8 cellular contexts compared by ENCODE assay signal in the genomic region with DNA sequence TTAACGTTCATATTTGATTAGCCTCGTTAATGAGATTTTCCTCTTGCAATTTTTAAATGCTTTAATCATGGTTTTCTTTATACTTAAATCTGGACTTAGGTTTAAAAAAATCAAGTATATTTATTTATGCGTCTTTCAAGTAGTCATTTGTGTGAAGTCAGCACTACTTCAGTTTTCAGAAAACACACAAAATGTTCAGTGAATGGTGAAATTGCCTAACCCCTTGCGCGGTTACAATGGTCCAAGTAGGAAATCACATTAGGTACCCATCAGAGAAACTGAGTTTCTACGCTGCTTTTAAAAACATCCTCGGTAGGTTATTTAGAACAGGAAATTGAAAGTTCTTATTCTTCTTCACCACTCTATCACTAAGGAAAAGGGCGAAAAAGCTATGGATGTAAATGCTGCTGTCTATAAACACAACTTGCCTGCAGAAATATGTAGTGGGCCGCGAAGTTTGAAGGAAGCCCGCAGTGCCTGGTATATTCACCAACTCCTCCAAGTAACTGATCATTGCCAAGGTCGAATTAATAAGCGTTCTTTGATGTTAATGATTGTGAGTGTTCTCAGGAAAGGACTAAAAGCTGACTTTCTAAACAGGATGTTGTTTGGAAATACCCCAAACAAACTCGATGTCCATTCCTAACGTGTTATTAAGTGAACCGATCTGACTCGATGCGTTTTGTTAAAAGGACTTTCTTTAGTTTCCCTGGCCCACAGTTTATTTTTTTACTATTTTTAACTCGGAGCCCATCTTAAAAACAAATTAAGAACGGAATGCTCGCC. TPM values are rescaled to one million over a fixed set of nuclear protein-coding genes. Genes with fewer than 3 reads are reported as not detected.
A peak's percentile ranks its signal among the peaks of the same experiment; 100 is the strongest.
DNase-seq lines count a peak whose midpoint lies in the region; ATAC-seq and TF ChIP-seq lines count a peak whose summit lies in the region.

No MANE protein-coding gene starts in this region.

- H4K20me1 ChIP-seq in PC-9 (ENCODE audit: insufficient read depth): peaks cover 19% of the 10 kb centered on the region; the same call in 1 of the 2 replicates

- peak overlapping the region; percentile 77 for H2AFZ ChIP-seq in PC-9

- peak overlapping the region; percentile 86 for H3K27ac ChIP-seq in PC-9
- peak overlapping the region; percentile 80 for H3K27ac ChIP-seq in effector memory CD4-positive, alpha-beta T cell (ENCODE audit: insufficient read depth, low read length, poor library complexity, severe bottlenecking)

- H3K4me3 ChIP-seq in PC-9: peak overlapping the region; percentile 88
- peak overlapping the region; percentile 61 for H3K4me3 ChIP-seq in effector memory CD4-positive, alpha-beta T cell (ENCODE audit: insufficient read depth, low read depth, low read length, poor library complexity, severe bottlenecking)

- H3K4me1 ChIP-seq in PC-9 (replicated peaks; ENCODE audit: insufficient read depth): peaks cover 36% of the 10 kb centered on the region
- H3K4me1 ChIP-seq in effector memory CD4-positive, alpha-beta T cell (ENCODE audit: control insufficient read depth, insufficient read depth, low read length, poor library complexity, severe bottlenecking): peaks cover 26% of the 10 kb centered on the region

- no peaks in the 10 kb centered on the region for H3K9me2 ChIP-seq in PC-9 (ENCODE audit: insufficient read depth)

- peak overlapping the region; percentile 83 for H3K27ac Mint-ChIP-seq in activated CD4-positive, alpha-beta T cell treated with anti-CD3 and anti-CD28 coated beads, Interleukin-2, amount 10 ng/mL, durations not matched to agents 24 days and 14 days
- H3K27ac Mint-ChIP-seq in naive thymus-derived CD8-positive, alpha-beta T cell: peak overlapping the region; percentile 81 to 98 (median 92)

- CTCF ChIA-PET in PC-9 (lab: Charles Lee): interaction anchor here (0.6 to 1.4 kb wide), 3 partner anchors 53 to 352 kb away, joined by 3 to 4 read pairs (median 3); no protein-coding TSS in a partner anchor

- H3K4me1 Mint-ChIP-seq in activated CD4-positive, alpha-beta T cell treated with anti-CD3 and anti-CD28 coated beads, Interleukin-2, amount 10 ng/mL, durations not matched to agents 24 days and 14 days: peaks cover 42% of the 10 kb centered on the region
- H3K4me1 Mint-ChIP-seq in naive thymus-derived CD8-positive, alpha-beta T cell: peaks cover 36 to 73% (median 70%) of the 10 kb centered on the region in 4 donors

- H3K9me3 ChIP-seq in PC-9 (ENCODE audit: insufficient read depth, low read depth): no peaks in the 10 kb centered on the region
- H3K9me3 ChIP-seq in effector memory CD4-positive, alpha-beta T cell (ENCODE audit: control insufficient read depth, low read length): no peaks in the 10 kb centered on the region

- peaks cover 55% of the 10 kb centered on the region for H3K79me2 ChIP-seq in PC-9 (ENCODE audit: low read depth)

- BruUV-seq in PC-9 (replicated peaks; lab: Mats Ljungman, UMichigan): TSS peak; percentile 48

- TF ChIP-seq CTCF in PC-9 (conservative IDR thresholded peaks at IDR 0.05): no peak

- H3K9me3 Mint-ChIP-seq in activated CD4-positive, alpha-beta T cell treated with anti-CD3 and anti-CD28 coated beads, Interleukin-2, amount 10 ng/mL, durations not matched to agents 24 days and 14 days: no peaks in the 10 kb centered on the region
- no peaks in the 10 kb centered on the region for H3K9me3 Mint-ChIP-seq in naive thymus-derived CD8-positive, alpha-beta T cell

- H3K27me3 ChIP-seq in PC-9 (ENCODE audit: insufficient read depth, low read depth): no peaks in the 10 kb centered on the region
- H3K27me3 ChIP-seq in effector memory CD4-positive, alpha-beta T cell (replicated peaks; ENCODE audit: control insufficient read depth, insufficient read depth, low read length, poor library complexity, severe bottlenecking): no peaks in the 10 kb centered on the region

- peak overlapping the region; percentile 85 for H3K4me2 ChIP-seq in PC-9

- peaks cover 9% of the 10 kb centered on the region; the same call in 1 of the 2 replicates for H3F3A ChIP-seq in PC-9 (ENCODE audit: insufficient read depth, low read depth)

- ATAC-seq in naive thymus-derived CD8-positive, alpha-beta T cell: no peak
- ATAC-seq in GM18517 (IDR thresholded peaks at IDR 0.05; ENCODE audit: unreplicated experiment): no peak

- peak; percentile 61 for DNase-seq in activated CD4-positive, alpha-beta T cell treated with anti-CD3 and anti-CD28 coated beads, Interleukin-2, amount 10 ng/mL, durations not matched to agents 24 days and 14 days
- no peak for DNase-seq in activated CD4-positive, alpha-beta T cell treated with anti-CD3 and anti-CD28 coated beads, Interleukin-2, amount 50 U/mL, for 48 hours
- DNase-seq in PC-9: no peak
- no peak for DNase-seq in effector memory CD4-positive, alpha-beta T cell
- DNase-seq in naive thymus-derived CD8-positive, alpha-beta T cell: peak in 1 of 10 donors; percentile 21
- no peak for DNase-seq in GM19240 (ENCODE audit: insufficient read length, low spot score)
- DNase-seq in iPS-NIHi7 (ENCODE audit: extremely low spot score): no peak

- peaks cover 6% of the 10 kb centered on the region for H3K36me3 Mint-ChIP-seq in activated CD4-positive, alpha-beta T cell treated with anti-CD3 and anti-CD28 coated beads, Interleukin-2, amount 10 ng/mL, durations not matched to agents 24 days and 14 days (ENCODE audit: low read depth)
- H3K36me3 Mint-ChIP-seq in naive thymus-derived CD8-positive, alpha-beta T cell: peaks cover 0 to 17% (median 0%) of the 10 kb centered on the region in 3 donors

- peak overlapping the region; percentile 84 for H3K4me3 Mint-ChIP-seq in activated CD4-positive, alpha-beta T cell treated with anti-CD3 and anti-CD28 coated beads, Interleukin-2, amount 10 ng/mL, durations not matched to agents 24 days and 14 days
- peak overlapping the region; percentile 81 to 90 (median 87) for H3K4me3 Mint-ChIP-seq in naive thymus-derived CD8-positive, alpha-beta T cell

- POLR2A ChIA-PET in PC-9 (lab: Charles Lee; ENCODE audit: unreplicated experiment): interaction anchor here (0.6 to 1.0 kb wide), 6 partner anchors 22 to 314 kb away, joined by 3 to 13 read pairs (median 5); no protein-coding TSS in a partner anchor
- POLR2A ChIA-PET in naive thymus-derived CD8-positive, alpha-beta T cell (lab: Charles Lee): interaction anchor here (0.8 to 8.5 kb wide), 21 partner anchors 8 to 1057 kb away, joined by 3 to 149 read pairs (median 6); partner anchors contain the start of genes HBP1, NAMPT and RINT1

- 0 out of 2 replicates have a peak, but pooled peaks cover 11% of the 10 kb centered on the region for H3K36me3 ChIP-seq in PC-9 (ENCODE audit: low read depth)
- H3K36me3 ChIP-seq in effector memory CD4-positive, alpha-beta T cell (ENCODE audit: control insufficient read depth, insufficient read depth, low read length): no peaks in the 10 kb centered on the region

- peaks cover 3% of the 10 kb centered on the region for H3K27me3 Mint-ChIP-seq in activated CD4-positive, alpha-beta T cell treated with anti-CD3 and anti-CD28 coated beads, Interleukin-2, amount 10 ng/mL, durations not matched to agents 24 days and 14 days
- H3K27me3 Mint-ChIP-seq in naive thymus-derived CD8-positive, alpha-beta T cell: no peaks in the 10 kb centered on the region

- intact Hi-C loops in activated CD4-positive, alpha-beta T cell treated with anti-CD3 and anti-CD28 coated beads, Interleukin-2, amount 10 ng/mL, durations not matched to agents 24 days and 14 days (cut with micrococcal nuclease): loop anchor here (5.0 kb wide), 1 partner anchor 1631 kb away; the partner anchor contains the start of gene CBLL1
- intact Hi-C loops in PC-9 (cut with micrococcal nuclease; ENCODE audit: unreplicated experiment): loop anchor here (2.0 to 5.0 kb wide), 2 partner anchors 40 to 334 kb away; no protein-coding TSS in a partner anchor

RNA-seq across cellular contexts. Expression of gene SYPL1, which starts 1.0 kb away (rescaled TPM):
- 26.6 and 27.2 TPM in 2 replicates for total RNA-seq in activated CD4-positive, alpha-beta T cell treated with anti-CD3 and anti-CD28 coated beads, Interleukin-2, amount 10 ng/mL, durations not matched to agents 24 days and 14 days
- total RNA-seq in PC-9 (2021): 83.9 and 102 TPM in 2 replicates
- 10 to 100 TPM; 56.8 to 58.4 TPM for total RNA-seq in naive thymus-derived CD8-positive, alpha-beta T cell
- 10 to 100 TPM; 67.5 to 78.4 (median 68.8) TPM for polyA plus RNA-seq in naive thymus-derived CD8-positive, alpha-beta T cell
